ENCODE assay signal across 8 cellular contexts in genomic region chr17:74199306-74200092, GRCh38. TPM values are rescaled to one million over a fixed set of nuclear protein-coding genes. Genes with fewer than 3 reads are reported as not detected.
DNase-seq lines count a peak whose midpoint lies in the region; ATAC-seq and TF ChIP-seq lines count a peak whose summit lies in the region.

No MANE protein-coding gene starts in this region.

- peak; percentile 80 for DNase-seq in COLO829 (ENCODE audit: low spot score)
- peak; percentile 74 for DNase-seq in HT-29 (ENCODE audit: low spot score)
- DNase-seq in SHP77 (lab: John Stamatoyannopoulos, UW) = peak; percentile 70 to 77
- peak; percentile 36 for DNase-seq in activated gamma-delta T cell (lab: John Stamatoyannopoulos, UW)
- no peak for DNase-seq in foreskin keratinocyte
- DNase-seq in omental fat pad (ENCODE audit: low spot score) = peak; percentile 46

- H3K4me1 ChIP-seq in foreskin keratinocyte = no peaks in the 10 kb centered on the region

- H3K27ac ChIP-seq in foreskin keratinocyte = no peak overlapping the region

- ATAC-seq in foreskin keratinocyte = peak; percentile 70
- peak; percentile 37 for ATAC-seq in omental fat pad (ENCODE audit: low FRiP score)
- no peak for ATAC-seq in HG02763 (IDR thresholded peaks at IDR 0.05; ENCODE audit: unreplicated experiment)
- no peak for ATAC-seq in GM21515 (IDR thresholded peaks at IDR 0.05; ENCODE audit: unreplicated experiment)

- H3K27me3 ChIP-seq in foreskin keratinocyte = peaks cover 55% of the 10 kb centered on the region

- peak; percentile 94 for TF ChIP-seq CTCF in foreskin keratinocyte (conservative IDR thresholded peaks at IDR 0.05)
- TF ChIP-seq CTCF in omental fat pad (IDR thresholded peaks at IDR 0.05) = peak in 2 of 3 donors; percentile 54 to 81

RNA-seq across cellular contexts. Expression of gene RPL38, which starts 4.0 kb away (rescaled TPM):
- total RNA-seq in HT-29 (2014; rRNA removed; shearing (Covaris generic)) = 1,500 and 1,729 TPM in 2 replicates
- 1,782 and 1,801 TPM in 2 replicates for total RNA-seq in foreskin keratinocyte
- 2,904 and 3,003 TPM in 2 replicates for polyA plus RNA-seq in foreskin keratinocyte
- 100 to 1,000 TPM; 333 to 392 (median 362) TPM for total RNA-seq in omental fat pad

RNA-seq across cellular contexts. Expression of gene TTYH2, which starts 13.9 kb away (rescaled TPM):
- 0.05 and 0.33 TPM in 2 replicates for total RNA-seq in HT-29 (2014; rRNA removed; shearing (Covaris generic))
- total RNA-seq in foreskin keratinocyte = 1.8 and 3.1 TPM in 2 replicates
- polyA plus RNA-seq in foreskin keratinocyte = 1.4 and 1.8 TPM in 2 replicates
- total RNA-seq in omental fat pad = 1 to 10 TPM; 5.9 to 9.0 (median 7.9) TPM

Comparison
In these comparisons a context has a peak if more than half of its experiments do, and no peak if none do; other contexts are left out.
1. DNase-seq: peak in COLO829 (single experiment), HT-29 (single experiment), SHP77 (2 of 2), activated gamma-delta T cell (single experiment) and omental fat pad (single experiment); none in foreskin keratinocyte (0 of 2).
2. ATAC-seq: peak in foreskin keratinocyte (single experiment) and omental fat pad (single experiment); none in HG02763 (single experiment) and GM21515 (single experiment).